Comparison of ENCODE assay signal across 21 cellular contexts in the genomic region with DNA sequence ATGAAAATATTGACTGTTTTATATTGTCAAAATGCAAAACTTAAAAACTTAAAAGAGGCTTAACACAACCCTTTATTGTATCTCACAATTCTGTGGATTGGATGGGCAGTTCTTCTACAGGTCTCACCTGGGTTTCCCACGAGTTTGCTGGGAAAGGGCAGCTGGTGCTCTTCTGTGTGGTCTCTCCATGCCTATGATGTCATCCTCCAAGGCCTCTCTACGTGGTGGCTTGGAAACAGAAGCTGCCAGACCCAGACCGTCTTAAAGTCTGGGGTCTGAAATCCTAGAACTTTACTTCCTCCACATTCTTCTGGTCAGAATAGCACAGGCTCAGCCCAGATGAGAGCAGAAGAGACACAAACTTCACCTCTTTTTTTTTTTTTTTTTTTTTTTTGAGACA.
"Had no signal": no experiment of that assay in that cellular context is flagged by ENCODE, and none has a peak within 500 bp of the region (broad histone marks: within the 10 kb centered on the region; RNA-seq: fewer than 3 reads in every experiment).

No MANE protein-coding gene starts in this region.

- H3K27ac ChIP-seq: body of pancreas, hepatocyte, left ventricle myocardium inferior, thyroid gland had no signal

- H2AFZ ChIP-seq: hepatocyte had no signal

- H3K4me2 ChIP-seq: hepatocyte had no signal

- H3K9me3 ChIP-seq: body of pancreas, left ventricle myocardium inferior, thyroid gland had no signal

- H3K4me3 ChIP-seq: body of pancreas, hepatocyte, left ventricle myocardium inferior, thyroid gland had no signal

- ATAC-seq: activated CD8-positive, alpha-beta memory T cell treated with anti-CD3 and anti-CD28 coated beads, Interleukin-2, amount 10 ng/mL, durations not matched to agents 7 days and 5 days; activated T-helper 17 cell treated with anti-CD3 and anti-CD28 coated beads, Interleukin-2, amount 50 U/mL, for 72 hours; body of pancreas had no signal

- H3K27me3 ChIP-seq: body of pancreas, hepatocyte, thyroid gland had no signal

- DNase-seq: activated CD4-positive, alpha-beta memory T cell treated with anti-CD3 and anti-CD28 coated beads, Interleukin-2, amount 10 ng/mL, durations not matched to agents 7 days and 5 days; activated CD4-positive, alpha-beta T cell treated with anti-CD3 and anti-CD28 coated beads for 48 hours; activated CD4-positive, CD25-positive, alpha-beta regulatory T cell; activated CD8-positive, alpha-beta memory T cell treated with anti-CD3 and anti-CD28 coated beads, Interleukin-2, amount 10 ng/mL, durations not matched to agents 7 days and 5 days; activated naive CD4-positive, alpha-beta T cell treated with Interleukin-2 at 50 U/mL for 16 hours; activated naive CD8-positive, alpha-beta T cell treated with anti-CD3 and anti-CD28 coated beads, Interleukin-2, amount 10 ng/mL, durations not matched to agents 7 days and 5 days; amygdala; body of pancreas; kidney; left ventricle myocardium inferior; mammary epithelial cell; occipital lobe; retina; stimulated activated CD4-positive, alpha-beta T cell treated with anti-CD3 and anti-CD28 coated beads, Interleukin-12 subunit alpha, Interleukin-12 subunit beta, amount 100 ng/mL, for 4 hours; stimulated activated CD4-positive, alpha-beta T cell treated with anti-CD3 and anti-CD28 coated beads, Interleukin-1b, Interleukin-23, amount 100 ng/mL, for 48 hours; stimulated activated CD8-positive, alpha-beta memory T cell treated with anti-CD3 and anti-CD28 coated beads, Interleukin-4, amount 100 ng/mL, for 48 hours; stimulated activated naive CD4-positive, alpha-beta T cell; T1000; thyroid gland had no signal

- H3K4me1 ChIP-seq: body of pancreas, left ventricle myocardium inferior, thyroid gland had no signal

- H3K36me3 ChIP-seq: left ventricle myocardium inferior, thyroid gland had no signal
